In the genomic region with DNA sequence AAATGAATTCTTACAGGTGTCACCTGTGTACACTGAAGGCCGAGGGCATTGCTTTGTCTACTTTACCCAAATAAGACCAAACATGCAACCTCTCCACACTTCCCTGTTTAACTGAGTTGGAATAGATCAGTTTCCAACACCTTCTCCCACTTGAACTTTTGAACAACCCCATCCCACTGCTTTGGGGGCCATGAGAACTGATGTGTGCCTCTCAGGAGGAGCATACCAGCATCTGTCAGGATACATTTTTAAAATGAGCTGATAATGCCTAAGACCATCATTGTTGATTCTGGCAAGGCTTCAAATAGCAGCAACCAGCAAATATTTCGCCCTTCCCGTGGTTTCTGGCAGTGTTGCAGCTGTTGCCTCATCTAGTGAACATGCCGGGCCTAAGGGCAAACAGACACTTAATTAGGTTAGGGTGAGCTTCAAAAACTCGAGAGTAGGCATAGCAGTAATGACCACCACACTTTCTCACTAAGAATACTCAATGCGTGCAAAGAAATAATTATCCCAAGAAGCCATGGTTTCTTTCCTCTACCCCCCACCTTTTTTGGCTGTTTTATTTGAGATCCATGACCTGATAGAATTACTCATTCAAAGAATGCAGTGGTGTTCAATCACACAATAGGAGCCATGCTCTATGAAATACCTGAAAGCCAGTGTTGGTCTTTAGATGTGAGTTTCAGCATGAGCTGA, we compare ENCODE assay signal across 1 cellular context.
TF ChIP-seq lines count a peak whose summit lies in the region.

No MANE protein-coding gene starts in this region.

TF ChIP-seq in WTC11, 78 proteins besides CTCF, POLR2A, EP300 and RAD21 (continued from another document):
- TF ChIP-seq, protein P1, sequence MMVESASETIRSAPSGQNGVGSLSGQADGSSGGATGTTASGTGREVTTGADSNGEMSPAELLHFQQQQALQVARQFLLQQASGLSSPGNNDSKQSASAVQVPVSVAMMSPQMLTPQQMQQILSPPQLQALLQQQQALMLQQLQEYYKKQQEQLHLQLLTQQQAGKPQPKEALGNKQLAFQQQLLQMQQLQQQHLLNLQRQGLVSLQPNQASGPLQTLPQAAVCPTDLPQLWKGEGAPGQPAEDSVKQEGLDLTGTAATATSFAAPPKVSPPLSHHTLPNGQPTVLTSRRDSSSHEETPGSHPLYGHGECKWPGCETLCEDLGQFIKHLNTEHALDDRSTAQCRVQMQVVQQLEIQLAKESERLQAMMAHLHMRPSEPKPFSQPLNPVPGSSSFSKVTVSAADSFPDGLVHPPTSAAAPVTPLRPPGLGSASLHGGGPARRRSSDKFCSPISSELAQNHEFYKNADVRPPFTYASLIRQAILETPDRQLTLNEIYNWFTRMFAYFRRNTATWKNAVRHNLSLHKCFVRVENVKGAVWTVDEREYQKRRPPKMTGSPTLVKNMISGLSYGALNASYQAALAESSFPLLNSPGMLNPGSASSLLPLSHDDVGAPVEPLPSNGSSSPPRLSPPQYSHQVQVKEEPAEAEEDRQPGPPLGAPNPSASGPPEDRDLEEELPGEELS (CRISPR knock-in tag; IDR thresholded peaks at IDR 0.05) = no peak
